8 cellular contexts compared by ENCODE assay signal in the genomic region with DNA sequence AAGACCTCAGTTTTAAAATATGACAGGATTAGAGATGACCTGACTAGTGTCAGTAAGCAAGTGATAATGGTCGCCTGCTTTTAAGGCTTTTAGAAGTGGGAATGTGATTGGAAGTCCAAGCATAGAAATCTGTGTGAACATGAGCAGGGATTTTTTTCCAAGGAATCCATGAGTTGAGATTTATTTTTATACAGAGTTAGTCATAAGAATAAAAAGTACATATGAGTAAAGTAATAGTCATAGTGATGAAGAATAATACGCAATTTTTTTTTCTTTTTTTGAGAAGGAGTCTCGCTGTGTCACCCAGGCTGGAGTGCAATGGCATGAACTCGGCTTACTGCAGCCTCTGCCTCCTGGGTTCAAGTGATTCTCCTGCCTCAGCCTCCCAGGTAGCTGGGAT. TPM values are rescaled to one million over a fixed set of nuclear protein-coding genes. Genes with fewer than 3 reads are reported as not detected.
DNase-seq lines count a peak whose midpoint lies in the region; ATAC-seq and TF ChIP-seq lines count a peak whose summit lies in the region.
"Had no signal": no experiment of that assay in that cellular context is flagged by ENCODE, and none has a peak within 500 bp of the region (broad histone marks: within the 10 kb centered on the region; RNA-seq: fewer than 3 reads in every experiment).

No MANE protein-coding gene starts in this region.

- intact Hi-C loops in PC-3 (cut with micrococcal nuclease): no loop called here
- intact Hi-C loops in mammary epithelial cell (cut with micrococcal nuclease): no loop called here

- peaks cover 14% of the 10 kb centered on the region for H3K36me3 Mint-ChIP-seq in natural killer cell treated with Interleukin-12 subunit alpha and Interleukin-12 subunit beta and Interleukin-15 and Interleukin-18, amount 100 ng/mL, for 72 hours

- peak overlapping the region; percentile 67 for H3K4me2 ChIP-seq in PC-3 (ENCODE audit: low read length)
- no peak overlapping the region for H3K4me2 ChIP-seq in mammary epithelial cell (ENCODE audit: insufficient read depth, low read depth, low read length)

- H3K9ac ChIP-seq in PC-3 (ENCODE audit: low read length) (peak overlapping the region; percentile 93; the same call in 1 of the 2 replicates), mammary epithelial cell (ENCODE audit: insufficient read depth, low read length) (no peak overlapping the region)

- H3K9me3 ChIP-seq in PC-3 (ENCODE audit: low read length): no peaks in the 10 kb centered on the region
- H3K9me3 ChIP-seq in mammary epithelial cell (replicated peaks; ENCODE audit: insufficient read depth, low read length): peaks cover 1% of the 10 kb centered on the region

- peak; percentile 43 for DNase-seq in EH (ENCODE audit: low read depth)
- DNase-seq in PC-3: peak; percentile 62
- DNase-seq in mammary epithelial cell: peak; percentile 35
- no peak for DNase-seq in natural killer cell treated with Interleukin-12 subunit alpha and Interleukin-12 subunit beta and Interleukin-15 and Interleukin-18, amount 100 ng/mL, for 72 hours (ENCODE audit: low spot score)
- no peak for DNase-seq in NCI-H345 treated with DMSO at 0.1 percent for 48 hours (lab: John Stamatoyannopoulos, UW; ENCODE audit: unreplicated experiment)
- DNase-seq in SHP77 treated with DMSO at 0.1 percent for 48 hours (lab: John Stamatoyannopoulos, UW): no peak
- DNase-seq in MV-4-11 (lab: John Stamatoyannopoulos, UW): no peak
- DNase-seq: NCI-H2081 treated with DMSO at 0.1 percent for 48 hours had no signal

- H3K27me3 Mint-ChIP-seq in natural killer cell treated with Interleukin-12 subunit alpha and Interleukin-12 subunit beta and Interleukin-15 and Interleukin-18, amount 100 ng/mL, for 72 hours: no peaks in the 10 kb centered on the region

- H3K36me3 ChIP-seq in PC-3 (ENCODE audit: low read depth, low read length) (peaks cover 7% of the 10 kb centered on the region; the same call in 1 of the 2 replicates), mammary epithelial cell (ENCODE audit: insufficient read depth, low read length) (no peaks in the 10 kb centered on the region)

- CTCF ChIA-PET in PC-3 (lab: Charles Lee) (no interaction called here), mammary epithelial cell (lab: Charles Lee; ENCODE audit: low non-redundant PET) (no interaction called here)

- H3K4me3 ChIP-seq in PC-3 (ENCODE audit: low read length) (no peak overlapping the region), mammary epithelial cell (replicated peaks in 1 of 3; ENCODE audit: insufficient read depth in 1 of 3, low read depth in 2 of 3, low read length in 3 of 3) (no peak overlapping the region)

- in situ Hi-C loops in mammary epithelial cell (cut with MboI; ENCODE audit: low sequenced_read_pairs in 2 of 2): no loop called here

- no peak; the same call in 1 of the 2 replicates for ATAC-seq in PC-3
- ATAC-seq in natural killer cell treated with Interleukin-12 subunit alpha and Interleukin-12 subunit beta and Interleukin-15 and Interleukin-18, amount 100 ng/mL, for 72 hours: no peak

- H3K9me3 Mint-ChIP-seq in natural killer cell treated with Interleukin-12 subunit alpha and Interleukin-12 subunit beta and Interleukin-15 and Interleukin-18, amount 100 ng/mL, for 72 hours: peaks cover 6% of the 10 kb centered on the region

- no peaks in the 10 kb centered on the region for H3K27me3 ChIP-seq in PC-3 (ENCODE audit: low read length)
- no peaks in the 10 kb centered on the region for H3K27me3 ChIP-seq in mammary epithelial cell (ENCODE audit: insufficient read depth, low read length)

- H3K9me2 ChIP-seq in PC-3 (replicated peaks; ENCODE audit: low read length): no peaks in the 10 kb centered on the region

- TF ChIP-seq CTCF in PC-3 (conservative IDR thresholded peaks at IDR 0.05; ENCODE audit: low read depth, low read length) (no peak), mammary epithelial cell (conservative IDR thresholded peaks at IDR 0.05 in 1 of 2, IDR thresholded peaks at IDR 0.05 in 1 of 2; ENCODE audit: extremely low read depth in 1 of 2, insufficient read depth in 1 of 2, low read depth in 1 of 2, low read length in 2 of 2) (no peak)

- POLR2A ChIA-PET in PC-3 (lab: Charles Lee; ENCODE audit: unreplicated experiment): no interaction called here

- dilution Hi-C loops in mammary epithelial cell (cut with HindIII; ENCODE audit: low sequenced_read_pairs): no loop called here

- peaks cover 19 to 36% of the 10 kb centered on the region in 2 donors for H3K4me1 Mint-ChIP-seq in natural killer cell treated with Interleukin-12 subunit alpha and Interleukin-12 subunit beta and Interleukin-15 and Interleukin-18, amount 100 ng/mL, for 72 hours (ENCODE audit: low read depth in 2 of 2)

- H4K20me1 ChIP-seq in PC-3 (ENCODE audit: low read length) (no peaks in the 10 kb centered on the region), mammary epithelial cell (ENCODE audit: insufficient read depth, low read length) (no peaks in the 10 kb centered on the region)

- H3K27ac Mint-ChIP-seq in natural killer cell treated with Interleukin-12 subunit alpha and Interleukin-12 subunit beta and Interleukin-15 and Interleukin-18, amount 100 ng/mL, for 72 hours: peak overlapping the region; percentile 93 to 94

- peaks cover 13% of the 10 kb centered on the region for H3K79me2 ChIP-seq in PC-3 (ENCODE audit: low read length)
- H3K79me2 ChIP-seq in mammary epithelial cell (ENCODE audit: insufficient read depth, low read length): peaks cover 12% of the 10 kb centered on the region

- BruUV-seq in PC-3 (replicated peaks; lab: Mats Ljungman, UMichigan) (no TSS peak), mammary epithelial cell (replicated peaks; lab: Mats Ljungman, UMichigan) (no TSS peak)

- H3F3A ChIP-seq in PC-3 (ENCODE audit: low read length, unreplicated experiment): no peaks in the 10 kb centered on the region

- H3K4me1 ChIP-seq in PC-3 (ENCODE audit: insufficient read depth, low read length): peaks cover 19% of the 10 kb centered on the region
- H3K4me1 ChIP-seq in mammary epithelial cell (ENCODE audit: insufficient read depth, low read length): peaks cover 14% of the 10 kb centered on the region

- H3K4me3 Mint-ChIP-seq in natural killer cell treated with Interleukin-12 subunit alpha and Interleukin-12 subunit beta and Interleukin-15 and Interleukin-18, amount 100 ng/mL, for 72 hours: peak overlapping the region; percentile 98

- peak overlapping the region; percentile 90 for H3K27ac ChIP-seq in PC-3 (ENCODE audit: low read length)
- H3K27ac ChIP-seq in mammary epithelial cell (ENCODE audit: insufficient read depth, low read depth, low read length): no peak overlapping the region

- 83% methylated on average over 4 of the region's 4 CpGs for WGBS in mammary epithelial cell (ENCODE audit: low coverage, missing lambda C conversion rate)

- H2AFZ ChIP-seq in PC-3 (ENCODE audit: low read length) (0 out of 2 replicates have a peak overlapping the region, but pooled peaks have one; percentile 36), mammary epithelial cell (ENCODE audit: low read depth, low read length) (no peak overlapping the region)

RNA-seq across cellular contexts. Expression of a gene that starts 1.7 kb away (rescaled TPM):
- total RNA-seq in PC-3 (2014; rRNA removed): 0.69 and 2.5 TPM in 2 replicates
- total RNA-seq in mammary epithelial cell: 1 to 10 TPM; 1.0 to 1.7 TPM
- 0.32 TPM for polyA plus RNA-seq in mammary epithelial cell
- 0.72 TPM for polyA minus RNA-seq in mammary epithelial cell
- total RNA-seq in natural killer cell treated with Interleukin-12 subunit alpha and Interleukin-12 subunit beta and Interleukin-15 and Interleukin-18, amount 100 ng/mL, for 72 hours: 1 to 10 TPM; 3.7 to 7.4 TPM

RNA-seq across cellular contexts. Expression of a gene that starts 27.5 kb away (rescaled TPM):
- 241 and 258 TPM in 2 replicates for total RNA-seq in PC-3 (2014; rRNA removed)
- total RNA-seq in mammary epithelial cell: 100 to 1,000 TPM in 1 of 2 donors, 10 to 100 TPM in 1; 85.9 to 100 TPM
- 98.6 TPM for polyA plus RNA-seq in mammary epithelial cell
- 63.9 TPM for polyA minus RNA-seq in mammary epithelial cell
- 100 to 1,000 TPM; 163 to 165 TPM for total RNA-seq in natural killer cell treated with Interleukin-12 subunit alpha and Interleukin-12 subunit beta and Interleukin-15 and Interleukin-18, amount 100 ng/mL, for 72 hours

RNA-seq across cellular contexts. Expression of a gene that starts 57.5 kb away (rescaled TPM):
- total RNA-seq in PC-3 (2014; rRNA removed): 7.1 and 8.5 TPM in 2 replicates
- total RNA-seq in mammary epithelial cell: 10 to 100 TPM; 11.0 to 11.1 TPM
- 2.4 TPM for polyA plus RNA-seq in mammary epithelial cell
- polyA minus RNA-seq in mammary epithelial cell: 62.2 TPM
- 10 to 100 TPM; 30.7 to 35.2 TPM for total RNA-seq in natural killer cell treated with Interleukin-12 subunit alpha and Interleukin-12 subunit beta and Interleukin-15 and Interleukin-18, amount 100 ng/mL, for 72 hours

Comparison
In these comparisons a context has a peak if more than half of its experiments do, and no peak if none do; other contexts are left out.
1. DNase-seq: peak in EH (single experiment), PC-3 (single experiment) and mammary epithelial cell (single experiment); none in natural killer cell treated with Interleukin-12 subunit alpha and Interleukin-12 subunit beta and Interleukin-15 and Interleukin-18, amount 100 ng/mL, for 72 hours (single experiment), NCI-H345 treated with DMSO at 0.1 percent for 48 hours (single experiment), SHP77 treated with DMSO at 0.1 percent for 48 hours (single experiment) and MV-4-11 (single experiment).